18 cellular contexts compared by ENCODE assay signal in genomic region chr13:43546260-43546659, GRCh38.
DNase-seq lines count a peak whose midpoint lies in the region; ATAC-seq, FAIRE-seq and TF ChIP-seq lines count a peak whose summit lies in the region.
"Had no signal": no experiment of that assay in that cellular context is flagged by ENCODE, and none has a peak within 500 bp of the region (broad histone marks: within the 10 kb centered on the region; RNA-seq: fewer than 3 reads in every experiment).

No MANE protein-coding gene starts in this region.

- CTCF ChIA-PET in A549 (lab: Yijun Ruan, JAX) = no interaction called here

- FAIRE-seq in A549 (lab: Jason Lieb, UNC) = no peak
- FAIRE-seq: GM12891, keratinocyte had no signal

- POLR2A ChIA-PET in A549 (lab: Yijun Ruan, JAX) = no interaction called here

- peaks cover 18% of the 10 kb centered on the region; the same call in 2 of the 3 replicates for H3K4me1 ChIP-seq in A549

- no peaks in the 10 kb centered on the region for H3K9me3 ChIP-seq in A549
- H3K9me3 ChIP-seq: suprapubic skin had no signal

- DNase-seq in A549 (ENCODE audit: low read depth in 1 of 2, low spot score in 1 of 2) (no peak), ELF-1 (ENCODE audit: low read depth, low spot score) (peak; percentile 53), iPS-NIHi7 (ENCODE audit: extremely low spot score) (peak; percentile 22), NCI-H2171 treated with DMSO at 0.1 percent for 48 hours (lab: John Stamatoyannopoulos, UW) (no peak), SKM-1 (lab: John Stamatoyannopoulos, UW; ENCODE audit: unreplicated experiment) (no peak)
- no peak for DNase-seq in activated naive CD4-positive, alpha-beta T cell treated with Interleukin-2 at 50 U/mL for 16 hours
- DNase-seq: activated CD4-positive, CD25-positive, alpha-beta regulatory T cell; activated CD8-positive, alpha-beta memory T cell treated with anti-CD3 and anti-CD28 coated beads, Interleukin-2, amount 50 U/mL, for 4 hours; activated naive CD4-positive, alpha-beta T cell treated with anti-CD3 and anti-CD28 coated beads for 36 hours; brain microvascular endothelial cell; effector memory CD8-positive, alpha-beta T cell; NCI-H2171; PC-3 had no signal

- no peak overlapping the region; a peak in 1 of 6 replicates for H3K27ac ChIP-seq in A549
- peak overlapping the region; percentile 85 for H3K27ac ChIP-seq in VCaP
- H3K27ac ChIP-seq: brain microvascular endothelial cell, suprapubic skin had no signal

- ATAC-seq in A549 (no peak), HG02885 (IDR thresholded peaks at IDR 0.05; ENCODE audit: poor library complexity, unreplicated experiment) (no peak)
- ATAC-seq: effector memory CD8-positive, alpha-beta T cell; PC-3 had no signal

- TF ChIP-seq RAD21 in A549 (conservative IDR thresholded peaks at IDR 0.05 in 1 of 2, IDR thresholded peaks at IDR 0.05 in 1 of 2) = no peak

- no peak for TF ChIP-seq POLR2A in A549 (IDR thresholded peaks at IDR 0.05; ENCODE audit: low read length)

- no peak for TF ChIP-seq EP300 in A549 (IDR thresholded peaks at IDR 0.05)

- H3K4me2 ChIP-seq in A549 = peak overlapping the region; percentile 25; the same call in 1 of the 3 replicates

- H3K4me3 ChIP-seq in A549 = no peak overlapping the region
- H3K4me3 ChIP-seq: suprapubic skin had no signal

- TF ChIP-seq CTCF in A549 (IDR thresholded peaks at IDR 0.05) = no peak
- TF ChIP-seq CTCF in VCaP (conservative IDR thresholded peaks at IDR 0.05) = no peak

- 55% methylated on average over 3 of the region's 3 CpGs for whole genome bisulfite sequencing in A549 (ENCODE audit: missing lambda C conversion rate)

TF ChIP-seq in A549, 52 proteins besides CTCF, POLR2A, EP300 and RAD21:
- no peak for TF ChIP-seq GATA3 (IDR thresholded peaks at IDR 0.05; ENCODE audit: borderline replicate concordance)
- no peak for TF ChIP-seq RARB (CRISPR knock-in tag; IDR thresholded peaks at IDR 0.05)
- TF ChIP-seq NFE2L2 (conservative IDR thresholded peaks at IDR 0.05; ENCODE audit: low read length) = no peak
- TF ChIP-seq RFX5 (IDR thresholded peaks at IDR 0.05) = no peak
- no peak for TF ChIP-seq SMC3 (IDR thresholded peaks at IDR 0.05)
- TF ChIP-seq FOSL2 (IDR thresholded peaks at IDR 0.05) = no peak
- no peak for TF ChIP-seq FOSL2 (CRISPR knock-in tag; IDR thresholded peaks at IDR 0.05)
- TF ChIP-seq EHF (CRISPR knock-in tag; IDR thresholded peaks at IDR 0.05) = no peak
- no peak for TF ChIP-seq MAFK (IDR thresholded peaks at IDR 0.05; ENCODE audit: partially characterized antibody)
- TF ChIP-seq BCL3 (IDR thresholded peaks at IDR 0.05) = no peak
- no peak for TF ChIP-seq MYC (IDR thresholded peaks at IDR 0.05; ENCODE audit: borderline replicate concordance, low read length)
- TF ChIP-seq ZNF302 (CRISPR knock-in tag; IDR thresholded peaks at IDR 0.05) = no peak
- TF ChIP-seq TP53 (CRISPR knock-in tag; IDR thresholded peaks at IDR 0.05) = no peak
- no peak for TF ChIP-seq KDM5A (IDR thresholded peaks at IDR 0.05)

Comparison
In these comparisons a context has a peak if more than half of its experiments do, and no peak if none do; other contexts are left out.
1. DNase-seq: peak in ELF-1 (single experiment) and iPS-NIHi7 (single experiment); none in A549 (0 of 2), NCI-H2171 treated with DMSO at 0.1 percent for 48 hours (single experiment), activated naive CD4-positive, alpha-beta T cell treated with Interleukin-2 at 50 U/mL for 16 hours (single experiment) and SKM-1 (single experiment).